ENCODE assay signal across 1 cellular context in the genomic region with DNA sequence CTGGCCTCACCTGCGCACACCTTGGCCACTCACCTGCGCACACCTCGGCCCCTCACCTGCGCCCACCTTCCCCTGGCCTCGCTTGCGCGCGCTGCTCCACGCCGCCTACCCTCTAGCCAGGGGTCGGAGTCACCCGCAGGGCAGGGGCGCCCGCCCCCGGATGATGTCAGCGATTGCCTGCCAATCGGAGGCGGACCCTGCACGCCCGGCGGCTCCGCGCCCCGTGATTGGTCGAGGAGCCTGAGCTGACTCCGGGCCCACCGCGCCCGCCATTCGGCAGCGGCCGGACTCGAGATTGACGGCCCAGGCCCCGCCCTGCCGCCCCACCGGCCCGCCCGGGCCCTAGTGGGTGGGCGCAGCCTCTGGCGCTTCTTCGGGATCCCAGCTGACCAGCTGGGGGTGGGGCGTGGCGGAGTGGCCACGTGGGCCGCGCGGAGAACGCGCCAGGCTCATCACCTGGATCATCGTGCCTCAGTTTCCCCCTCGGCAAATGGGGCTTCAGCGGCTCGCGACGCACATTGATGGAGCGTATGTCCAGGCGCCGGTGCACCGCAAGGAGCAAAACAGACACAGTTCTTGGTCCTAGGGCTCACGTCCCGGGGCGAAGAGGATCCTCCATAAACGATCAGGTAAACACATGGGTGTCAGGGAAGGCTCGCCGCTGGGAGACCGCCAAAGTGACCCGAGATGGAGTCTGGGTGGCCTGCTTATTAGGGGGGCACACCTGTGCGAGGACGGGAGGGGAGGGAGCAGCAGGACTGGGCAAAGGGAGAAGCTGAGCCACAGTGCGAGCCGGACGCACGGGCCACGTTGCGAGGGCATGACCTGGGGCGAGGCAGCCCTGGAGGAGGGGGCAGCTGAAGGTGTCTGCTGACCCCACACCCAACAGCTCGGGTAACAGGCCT.
TF ChIP-seq lines count a peak whose summit lies in the region.

A gene with protein sequence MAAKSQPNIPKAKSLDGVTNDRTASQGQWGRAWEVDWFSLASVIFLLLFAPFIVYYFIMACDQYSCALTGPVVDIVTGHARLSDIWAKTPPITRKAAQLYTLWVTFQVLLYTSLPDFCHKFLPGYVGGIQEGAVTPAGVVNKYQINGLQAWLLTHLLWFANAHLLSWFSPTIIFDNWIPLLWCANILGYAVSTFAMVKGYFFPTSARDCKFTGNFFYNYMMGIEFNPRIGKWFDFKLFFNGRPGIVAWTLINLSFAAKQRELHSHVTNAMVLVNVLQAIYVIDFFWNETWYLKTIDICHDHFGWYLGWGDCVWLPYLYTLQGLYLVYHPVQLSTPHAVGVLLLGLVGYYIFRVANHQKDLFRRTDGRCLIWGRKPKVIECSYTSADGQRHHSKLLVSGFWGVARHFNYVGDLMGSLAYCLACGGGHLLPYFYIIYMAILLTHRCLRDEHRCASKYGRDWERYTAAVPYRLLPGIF (minus strand): TSS at position 137 of the 905 bp plus-strand sequence. CDS start 3,441 bp downstream, outside the sequence.

TF ChIP-seq in HepG2, 621 proteins besides CTCF, POLR2A, EP300 and RAD21 (continued from another document and continues in another):
- TF ChIP-seq, protein P1, sequence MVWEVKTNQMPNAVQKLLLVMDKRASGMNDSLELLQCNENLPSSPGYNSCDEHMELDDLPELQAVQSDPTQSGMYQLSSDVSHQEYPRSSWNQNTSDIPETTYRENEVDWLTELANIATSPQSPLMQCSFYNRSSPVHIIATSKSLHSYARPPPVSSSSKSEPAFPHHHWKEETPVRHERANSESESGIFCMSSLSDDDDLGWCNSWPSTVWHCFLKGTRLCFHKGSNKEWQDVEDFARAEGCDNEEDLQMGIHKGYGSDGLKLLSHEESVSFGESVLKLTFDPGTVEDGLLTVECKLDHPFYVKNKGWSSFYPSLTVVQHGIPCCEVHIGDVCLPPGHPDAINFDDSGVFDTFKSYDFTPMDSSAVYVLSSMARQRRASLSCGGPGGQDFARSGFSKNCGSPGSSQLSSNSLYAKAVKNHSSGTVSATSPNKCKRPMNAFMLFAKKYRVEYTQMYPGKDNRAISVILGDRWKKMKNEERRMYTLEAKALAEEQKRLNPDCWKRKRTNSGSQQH (CRISPR knock-in tag; IDR thresholded peaks at IDR 0.05; ENCODE audit: low read depth), result no peak; the same call in 1 of the 2 replicates
- peak; percentile 77 for TF ChIP-seq GABPB1 (CRISPR knock-in tag; IDR thresholded peaks at IDR 0.05)
- no peak for TF ChIP-seq SNAI1 (CRISPR knock-in tag; IDR thresholded peaks at IDR 0.05; ENCODE audit: borderline replicate concordance)
- peak; percentile 76 for TF ChIP-seq ZNF407 (CRISPR knock-in tag; IDR thresholded peaks at IDR 0.05; ENCODE audit: not compliant biosample characterization)
- TF ChIP-seq ISL2 (CRISPR knock-in tag; IDR thresholded peaks at IDR 0.05), result 0 out of 2 replicates have a peak, but pooled peaks have one; percentile 11
- no peak for TF ChIP-seq ZNF20 (CRISPR knock-in tag; IDR thresholded peaks at IDR 0.05)
- TF ChIP-seq NFIB (CRISPR knock-in tag; IDR thresholded peaks at IDR 0.05; ENCODE audit: borderline replicate concordance), result 0 out of 2 replicates have a peak, but pooled peaks have one; percentile 23
- TF ChIP-seq MTA3 (CRISPR knock-in tag; IDR thresholded peaks at IDR 0.05), result no peak
- TF ChIP-seq, protein P2, sequence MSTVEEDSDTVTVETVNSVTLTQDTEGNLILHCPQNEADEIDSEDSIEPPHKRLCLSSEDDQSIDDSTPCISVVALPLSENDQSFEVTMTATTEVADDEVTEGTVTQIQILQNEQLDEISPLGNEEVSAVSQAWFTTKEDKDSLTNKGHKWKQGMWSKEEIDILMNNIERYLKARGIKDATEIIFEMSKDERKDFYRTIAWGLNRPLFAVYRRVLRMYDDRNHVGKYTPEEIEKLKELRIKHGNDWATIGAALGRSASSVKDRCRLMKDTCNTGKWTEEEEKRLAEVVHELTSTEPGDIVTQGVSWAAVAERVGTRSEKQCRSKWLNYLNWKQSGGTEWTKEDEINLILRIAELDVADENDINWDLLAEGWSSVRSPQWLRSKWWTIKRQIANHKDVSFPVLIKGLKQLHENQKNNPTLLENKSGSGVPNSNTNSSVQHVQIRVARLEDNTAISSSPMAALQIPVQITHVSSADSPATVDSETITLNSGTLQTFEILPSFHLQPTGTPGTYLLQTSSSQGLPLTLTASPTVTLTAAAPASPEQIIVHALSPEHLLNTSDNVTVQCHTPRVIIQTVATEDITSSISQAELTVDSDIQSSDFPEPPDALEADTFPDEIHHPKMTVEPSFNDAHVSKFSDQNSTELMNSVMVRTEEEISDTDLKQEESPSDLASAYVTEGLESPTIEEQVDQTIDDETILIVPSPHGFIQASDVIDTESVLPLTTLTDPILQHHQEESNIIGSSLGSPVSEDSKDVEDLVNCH (CRISPR knock-in tag; IDR thresholded peaks at IDR 0.05), result no peak
- TF ChIP-seq SOX5 (CRISPR knock-in tag; IDR thresholded peaks at IDR 0.05; ENCODE audit: borderline replicate concordance), result 0 out of 2 replicates have a peak, but pooled peaks have one; percentile 8
- TF ChIP-seq, protein P3, sequence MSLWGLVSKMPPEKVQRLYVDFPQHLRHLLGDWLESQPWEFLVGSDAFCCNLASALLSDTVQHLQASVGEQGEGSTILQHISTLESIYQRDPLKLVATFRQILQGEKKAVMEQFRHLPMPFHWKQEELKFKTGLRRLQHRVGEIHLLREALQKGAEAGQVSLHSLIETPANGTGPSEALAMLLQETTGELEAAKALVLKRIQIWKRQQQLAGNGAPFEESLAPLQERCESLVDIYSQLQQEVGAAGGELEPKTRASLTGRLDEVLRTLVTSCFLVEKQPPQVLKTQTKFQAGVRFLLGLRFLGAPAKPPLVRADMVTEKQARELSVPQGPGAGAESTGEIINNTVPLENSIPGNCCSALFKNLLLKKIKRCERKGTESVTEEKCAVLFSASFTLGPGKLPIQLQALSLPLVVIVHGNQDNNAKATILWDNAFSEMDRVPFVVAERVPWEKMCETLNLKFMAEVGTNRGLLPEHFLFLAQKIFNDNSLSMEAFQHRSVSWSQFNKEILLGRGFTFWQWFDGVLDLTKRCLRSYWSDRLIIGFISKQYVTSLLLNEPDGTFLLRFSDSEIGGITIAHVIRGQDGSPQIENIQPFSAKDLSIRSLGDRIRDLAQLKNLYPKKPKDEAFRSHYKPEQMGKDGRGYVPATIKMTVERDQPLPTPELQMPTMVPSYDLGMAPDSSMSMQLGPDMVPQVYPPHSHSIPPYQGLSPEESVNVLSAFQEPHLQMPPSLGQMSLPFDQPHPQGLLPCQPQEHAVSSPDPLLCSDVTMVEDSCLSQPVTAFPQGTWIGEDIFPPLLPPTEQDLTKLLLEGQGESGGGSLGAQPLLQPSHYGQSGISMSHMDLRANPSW (CRISPR knock-in tag; IDR thresholded peaks at IDR 0.05; ENCODE audit: borderline replicate concordance), result no peak
- TF ChIP-seq PBX3 (CRISPR knock-in tag; IDR thresholded peaks at IDR 0.05; ENCODE audit: borderline replicate concordance), result peak; percentile 91; the same call in 1 of the 2 replicates
- no peak for TF ChIP-seq ELF1 (CRISPR knock-in tag; IDR thresholded peaks at IDR 0.05)
- TF ChIP-seq, protein P4, sequence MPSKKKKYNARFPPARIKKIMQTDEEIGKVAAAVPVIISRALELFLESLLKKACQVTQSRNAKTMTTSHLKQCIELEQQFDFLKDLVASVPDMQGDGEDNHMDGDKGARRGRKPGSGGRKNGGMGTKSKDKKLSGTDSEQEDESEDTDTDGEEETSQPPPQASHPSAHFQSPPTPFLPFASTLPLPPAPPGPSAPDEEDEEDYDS (CRISPR knock-in tag; IDR thresholded peaks at IDR 0.05), result peak; percentile 84
- no peak for TF ChIP-seq ZNF569 (CRISPR knock-in tag; IDR thresholded peaks at IDR 0.05; ENCODE audit: borderline replicate concordance)
- peak; percentile 60; the same call in 1 of the 2 replicates for TF ChIP-seq SIN3B (IDR thresholded peaks at IDR 0.05; ENCODE audit: low read length)
- 0 out of 2 replicates have a peak, but pooled peaks have one; percentile 42 for TF ChIP-seq FUBP1 (CRISPR knock-in tag; IDR thresholded peaks at IDR 0.05; ENCODE audit: borderline replicate concordance)
- no peak for TF ChIP-seq ZBTB44 (CRISPR knock-in tag; IDR thresholded peaks at IDR 0.05)
- 0 out of 2 replicates have a peak, but pooled peaks have one; percentile 57 for TF ChIP-seq JUND (CRISPR knock-in tag; IDR thresholded peaks at IDR 0.05)
- TF ChIP-seq KDM1A (CRISPR knock-in tag; IDR thresholded peaks at IDR 0.05), result no peak
